13 cellular contexts compared by ENCODE assay signal in the genomic region with DNA sequence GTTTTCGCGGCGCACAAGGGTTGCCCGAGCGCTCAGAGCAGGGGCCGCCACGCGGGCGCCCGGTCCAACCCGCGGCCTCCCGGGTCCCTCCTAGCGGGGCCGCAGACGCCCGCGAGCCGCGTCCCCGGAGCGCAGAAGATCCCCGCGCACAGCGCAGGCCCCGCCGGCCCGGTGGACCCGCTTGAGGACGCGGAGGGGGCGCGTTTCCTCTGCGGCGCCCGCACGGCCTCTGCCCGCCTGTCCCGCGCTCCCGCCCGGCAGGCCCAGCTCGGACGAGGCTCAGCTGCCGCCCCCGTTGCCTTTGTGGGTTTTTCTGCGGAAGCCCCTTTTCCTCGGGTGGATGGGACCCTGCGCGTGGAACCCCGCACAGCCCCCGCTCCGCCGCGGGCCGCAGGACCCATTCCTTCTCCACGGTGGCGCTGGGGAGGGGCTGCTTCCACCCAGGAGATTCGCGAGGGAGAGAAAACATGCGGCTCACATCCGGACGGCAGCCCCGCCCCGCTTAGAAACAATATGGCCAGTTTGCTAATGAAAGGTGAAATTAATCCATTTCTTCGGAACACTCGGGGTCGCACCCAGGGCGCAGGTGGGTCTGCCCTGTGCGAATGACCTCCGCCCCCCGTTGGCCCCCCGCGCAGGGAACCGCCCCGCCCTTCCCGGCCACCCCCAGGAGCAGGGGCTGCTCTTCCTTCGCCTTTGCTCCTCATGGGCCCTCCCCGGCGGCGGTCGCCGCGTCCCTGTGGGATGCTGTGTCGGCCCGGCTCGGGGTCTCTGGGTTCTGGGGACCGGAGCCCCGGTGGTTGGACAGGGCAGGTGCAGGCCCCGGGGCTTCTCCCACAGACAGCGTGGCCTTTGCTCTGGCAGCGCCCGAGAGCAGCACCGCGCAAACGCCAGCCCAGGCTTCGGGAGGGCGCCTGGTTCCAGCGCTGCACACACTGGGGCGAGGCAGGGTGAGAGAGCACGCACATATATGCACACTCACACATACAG. TPM values are rescaled to one million over a fixed set of nuclear protein-coding genes. Genes with fewer than 3 reads are reported as not detected.
DNase-seq lines count a peak whose midpoint lies in the region; ATAC-seq and TF ChIP-seq lines count a peak whose summit lies in the region.
"Had no signal": no experiment of that assay in that cellular context is flagged by ENCODE, and none has a peak within 500 bp of the region (broad histone marks: within the 10 kb centered on the region; RNA-seq: fewer than 3 reads in every experiment).

No MANE protein-coding gene starts in this region.

- peak overlapping the region; percentile 40 for H3K4me3 Mint-ChIP-seq in chondrocyte (ENCODE audit: unreplicated experiment)
- H3K4me3 Mint-ChIP-seq: activated CD4-positive, alpha-beta T cell treated with anti-CD3 and anti-CD28 coated beads, Interleukin-2, amount 10 ng/mL, durations not matched to agents 7 days and 5 days; activated naive CD4-positive, alpha-beta T cell treated with anti-CD3 and anti-CD28 coated beads for 36 hours; stimulated activated memory B cell treated with anti-CD40 and anti-IgM and Interleukin-4, amounts not matched to agents 10 μg/mL and 1 μg/mL and 100 μg/mL, for 72 hours had no signal

- 23 to 43% (median 28%) methylated on average over 37 to 101 of the region's 101 CpGs for WGBS in spleen, 5 donors

- H3K27me3 ChIP-seq in H7 (ENCODE audit: control insufficient read depth, insufficient read depth, low read length), result peaks cover 15% of the 10 kb centered on the region; the same call in 1 of the 2 replicates
- H3K27me3 ChIP-seq in spleen (replicated peaks in 1 of 7), result peaks cover 5 to 93% (median 61%) of the 10 kb centered on the region in 7 donors

- H3K4me3 ChIP-seq in H7 (ENCODE audit: insufficient read depth, low read depth, low read length), result peak overlapping the region; percentile 19; the same call in 1 of the 2 replicates
- peak overlapping the region in 5 of 8 donors; percentile 8 to 37 (median 19) for H3K4me3 ChIP-seq in spleen

- H3K36me3 ChIP-seq in H7 (replicated peaks; ENCODE audit: control insufficient read depth, insufficient read depth, low read length) (no peaks in the 10 kb centered on the region), spleen (no peaks in the 10 kb centered on the region)

- TF ChIP-seq POLR2A in spleen (IDR thresholded peaks at IDR 0.05), result no peak

- H3K4me1 Mint-ChIP-seq in chondrocyte (ENCODE audit: low read depth), result peaks cover 14% of the 10 kb centered on the region

- peak; percentile 34 for TF ChIP-seq CTCF in chondrocyte (IDR thresholded peaks at IDR 0.05)
- TF ChIP-seq CTCF in spleen (IDR thresholded peaks at IDR 0.05 in 8 of 11, conservative IDR thresholded peaks at IDR 0.05 in 3 of 11), result no peak

- no peak overlapping the region for H3K27ac ChIP-seq in spleen

- intact Hi-C loops in spleen (cut with DNase I; ENCODE audit: low total_unique reads), result no loop called here

- ATAC-seq in HG02623 (IDR thresholded peaks at IDR 0.05; ENCODE audit: unreplicated experiment), result no peak
- no peak for ATAC-seq in HG03460 (IDR thresholded peaks at IDR 0.05; ENCODE audit: unreplicated experiment)
- ATAC-seq: stimulated activated memory B cell treated with anti-CD40 and anti-IgM and Interleukin-4, amounts not matched to agents 10 μg/mL and 1 μg/mL and 100 μg/mL, for 72 hours had no signal

- H3K9me3 ChIP-seq in spleen, result no peaks in the 10 kb centered on the region

- no peak overlapping the region for H3K27ac Mint-ChIP-seq in chondrocyte (ENCODE audit: unreplicated experiment)
- H3K27ac Mint-ChIP-seq: activated CD4-positive, alpha-beta T cell treated with anti-CD3 and anti-CD28 coated beads, Interleukin-2, amount 10 ng/mL, durations not matched to agents 7 days and 5 days; activated naive CD4-positive, alpha-beta T cell treated with anti-CD3 and anti-CD28 coated beads for 36 hours; stimulated activated memory B cell treated with anti-CD40 and anti-IgM and Interleukin-4, amounts not matched to agents 10 μg/mL and 1 μg/mL and 100 μg/mL, for 72 hours had no signal

- H3K4me1 ChIP-seq in spleen, result peaks cover 0 to 55% (median 36%) of the 10 kb centered on the region in 6 donors

- peaks cover 37% of the 10 kb centered on the region for H3K27me3 Mint-ChIP-seq in chondrocyte (ENCODE audit: low read depth)

- H3K9me3 Mint-ChIP-seq in chondrocyte (ENCODE audit: low read depth), result no peaks in the 10 kb centered on the region
- H3K9me3 Mint-ChIP-seq: activated naive CD4-positive, alpha-beta T cell treated with anti-CD3 and anti-CD28 coated beads for 36 hours; stimulated activated memory B cell treated with anti-CD40 and anti-IgM and Interleukin-4, amounts not matched to agents 10 μg/mL and 1 μg/mL and 100 μg/mL, for 72 hours had no signal

- peak; percentile 92 for DNase-seq in H7
- DNase-seq in chondrocyte (ENCODE audit: low spot score), result peak; percentile 61
- DNase-seq in left kidney (ENCODE audit: low read depth, low spot score), result peak; percentile 50
- peak; percentile 78 for DNase-seq in spleen
- no peak for DNase-seq in activated T-cell treated with anti-CD3 and anti-CD28 coated beads, Interleukin-2, amount 50 U/mL, for 1 hour
- DNase-seq in islet precursor cell, result no peak
- DNase-seq: activated CD4-positive, alpha-beta T cell treated with anti-CD3 and anti-CD28 coated beads, Interleukin-2, amount 10 ng/mL, durations not matched to agents 7 days and 5 days; activated naive CD4-positive, alpha-beta T cell treated with anti-CD3 and anti-CD28 coated beads for 36 hours; hippocampal formation had no signal

- no peaks in the 10 kb centered on the region for H3K36me3 Mint-ChIP-seq in chondrocyte (ENCODE audit: low read depth)
- H3K36me3 Mint-ChIP-seq: stimulated activated memory B cell treated with anti-CD40 and anti-IgM and Interleukin-4, amounts not matched to agents 10 μg/mL and 1 μg/mL and 100 μg/mL, for 72 hours had no signal

RNA-seq across cellular contexts. Expression of gene KCNG2, which starts 9.3 kb away (rescaled TPM):
- 0.14 and 0.18 TPM in 2 replicates for total RNA-seq in H7 (2014; rRNA removed; shearing (Covaris generic))
- total RNA-seq in chondrocyte (not detected in 3 replicates), spleen (1 to 10 TPM in 3 of 7 donors, under 1 TPM in 3, not detected in 1; 0.17 to 3.2 (median 1.1) TPM)
- under 1 TPM; 0.15 to 0.38 (median 0.22) TPM for polyA plus RNA-seq in spleen
- total RNA-seq: activated CD4-positive, alpha-beta T cell treated with anti-CD3 and anti-CD28 coated beads, Interleukin-2, amount 10 ng/mL, durations not matched to agents 7 days and 5 days; activated naive CD4-positive, alpha-beta T cell treated with anti-CD3 and anti-CD28 coated beads for 36 hours; T-helper 1 cell treated with Interleukin-12 subunit alpha and Interleukin-12 subunit beta and Interleukin-4 antibody, amounts not matched to agents 30 ng/mL and 1 ng/mL, for 36 hours had no signal

Comparison
In these comparisons a context has a peak if more than half of its experiments do, and no peak if none do; other contexts are left out.
1. DNase-seq: peak in H7 (single experiment), chondrocyte (single experiment), left kidney (single experiment) and spleen (single experiment); none in activated T-cell treated with anti-CD3 and anti-CD28 coated beads, Interleukin-2, amount 50 U/mL, for 1 hour (single experiment) and islet precursor cell (single experiment).